Comparison of ENCODE assay signal across 1 cellular context in the genomic region with DNA sequence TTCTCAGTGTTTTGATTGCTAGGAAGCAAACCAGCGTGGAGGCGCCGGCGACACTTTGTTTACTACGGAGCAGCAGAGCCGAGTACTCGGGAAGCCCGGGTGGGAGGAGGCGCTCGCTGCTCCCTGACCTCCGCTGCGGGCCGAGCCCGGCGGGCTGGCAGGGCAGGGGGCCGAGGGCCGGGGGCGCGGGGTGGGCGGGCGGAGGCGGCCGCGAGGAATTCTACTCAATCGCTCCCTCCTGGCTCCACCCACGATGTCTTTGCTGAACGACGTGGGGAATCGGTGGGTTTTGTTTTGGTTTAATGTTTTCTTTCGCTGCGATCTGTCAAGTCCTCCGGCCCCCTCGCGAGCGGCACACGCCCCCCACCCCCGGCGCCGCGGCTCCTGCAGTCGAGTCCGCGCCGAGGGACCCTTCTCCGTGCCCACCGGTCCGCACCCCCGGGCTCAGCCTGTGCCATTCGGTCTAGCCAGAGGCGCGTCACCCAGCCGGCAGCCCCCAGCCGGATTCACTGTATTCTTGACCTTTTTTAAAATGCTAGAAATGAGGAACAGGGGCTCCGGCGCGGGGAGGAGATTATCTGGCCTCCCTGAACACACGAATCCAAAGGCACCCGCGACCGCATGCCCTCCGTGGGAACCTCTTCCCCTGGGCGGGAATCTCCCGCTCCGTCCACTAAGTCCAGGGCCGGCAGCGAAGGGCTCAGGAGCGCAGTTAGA.
TF ChIP-seq lines count a peak whose summit lies in the region.

No MANE protein-coding gene starts in this region.

TF ChIP-seq in HepG2, 621 proteins besides CTCF, POLR2A, EP300 and RAD21 (continued from another document and continues in another):
- no peak for TF ChIP-seq SP1 (IDR thresholded peaks at IDR 0.05)
- TF ChIP-seq SP1 (CRISPR knock-in tag; IDR thresholded peaks at IDR 0.05): no peak; the same call in 1 of the 2 replicates
- TF ChIP-seq, protein P1, sequence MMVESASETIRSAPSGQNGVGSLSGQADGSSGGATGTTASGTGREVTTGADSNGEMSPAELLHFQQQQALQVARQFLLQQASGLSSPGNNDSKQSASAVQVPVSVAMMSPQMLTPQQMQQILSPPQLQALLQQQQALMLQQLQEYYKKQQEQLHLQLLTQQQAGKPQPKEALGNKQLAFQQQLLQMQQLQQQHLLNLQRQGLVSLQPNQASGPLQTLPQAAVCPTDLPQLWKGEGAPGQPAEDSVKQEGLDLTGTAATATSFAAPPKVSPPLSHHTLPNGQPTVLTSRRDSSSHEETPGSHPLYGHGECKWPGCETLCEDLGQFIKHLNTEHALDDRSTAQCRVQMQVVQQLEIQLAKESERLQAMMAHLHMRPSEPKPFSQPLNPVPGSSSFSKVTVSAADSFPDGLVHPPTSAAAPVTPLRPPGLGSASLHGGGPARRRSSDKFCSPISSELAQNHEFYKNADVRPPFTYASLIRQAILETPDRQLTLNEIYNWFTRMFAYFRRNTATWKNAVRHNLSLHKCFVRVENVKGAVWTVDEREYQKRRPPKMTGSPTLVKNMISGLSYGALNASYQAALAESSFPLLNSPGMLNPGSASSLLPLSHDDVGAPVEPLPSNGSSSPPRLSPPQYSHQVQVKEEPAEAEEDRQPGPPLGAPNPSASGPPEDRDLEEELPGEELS (CRISPR knock-in tag; IDR thresholded peaks at IDR 0.05): 0 out of 2 replicates have a peak, but pooled peaks have one; percentile 16
- no peak for TF ChIP-seq ZNF251 (CRISPR knock-in tag; IDR thresholded peaks at IDR 0.05)
- TF ChIP-seq LCORL (IDR thresholded peaks at IDR 0.05): no peak
- TF ChIP-seq LCORL (CRISPR knock-in tag; IDR thresholded peaks at IDR 0.05): no peak
- TF ChIP-seq ELF3 (CRISPR knock-in tag; IDR thresholded peaks at IDR 0.05): no peak
- no peak for TF ChIP-seq ZNF749 (CRISPR knock-in tag; IDR thresholded peaks at IDR 0.05; ENCODE audit: borderline replicate concordance)
- TF ChIP-seq HMGXB3 (CRISPR knock-in tag; IDR thresholded peaks at IDR 0.05; ENCODE audit: borderline replicate concordance): no peak
- TF ChIP-seq ATF7-NPFF (CRISPR knock-in tag; IDR thresholded peaks at IDR 0.05; ENCODE audit: low read depth): no peak
- 0 out of 2 replicates have a peak, but pooled peaks have one; percentile 30 for TF ChIP-seq ZFAT (CRISPR knock-in tag; conservative IDR thresholded peaks at IDR 0.05)
- TF ChIP-seq MEF2D (CRISPR knock-in tag; IDR thresholded peaks at IDR 0.05): no peak
- TF ChIP-seq ZNF484 (CRISPR knock-in tag; IDR thresholded peaks at IDR 0.05; ENCODE audit: borderline replicate concordance, low read depth): no peak
- no peak for TF ChIP-seq CCDC6 (CRISPR knock-in tag; IDR thresholded peaks at IDR 0.05)
- TF ChIP-seq FOXJ3 (CRISPR knock-in tag; IDR thresholded peaks at IDR 0.05; ENCODE audit: borderline replicate concordance): no peak
- no peak for TF ChIP-seq MAFG (CRISPR knock-in tag; IDR thresholded peaks at IDR 0.05)
- TF ChIP-seq SIN3A (IDR thresholded peaks at IDR 0.05; ENCODE audit: borderline replicate concordance, low read depth, low read length): peak; percentile 32; the same call in 1 of the 2 replicates
- no peak for TF ChIP-seq KDM1A (CRISPR knock-in tag; IDR thresholded peaks at IDR 0.05)
- TF ChIP-seq RARG (CRISPR knock-in tag; IDR thresholded peaks at IDR 0.05; ENCODE audit: low read depth): no peak
- no peak for TF ChIP-seq ZNF780A (CRISPR knock-in tag; IDR thresholded peaks at IDR 0.05)
- no peak for TF ChIP-seq ZNF562 (CRISPR knock-in tag; IDR thresholded peaks at IDR 0.05; ENCODE audit: borderline replicate concordance)
- no peak for TF ChIP-seq KDM6A (CRISPR knock-in tag; IDR thresholded peaks at IDR 0.05; ENCODE audit: low read depth)
- no peak for TF ChIP-seq SMAD3 (CRISPR knock-in tag; IDR thresholded peaks at IDR 0.05)
- TF ChIP-seq BORCS8-MEF2B (CRISPR knock-in tag; IDR thresholded peaks at IDR 0.05): no peak
- TF ChIP-seq, protein P2, sequence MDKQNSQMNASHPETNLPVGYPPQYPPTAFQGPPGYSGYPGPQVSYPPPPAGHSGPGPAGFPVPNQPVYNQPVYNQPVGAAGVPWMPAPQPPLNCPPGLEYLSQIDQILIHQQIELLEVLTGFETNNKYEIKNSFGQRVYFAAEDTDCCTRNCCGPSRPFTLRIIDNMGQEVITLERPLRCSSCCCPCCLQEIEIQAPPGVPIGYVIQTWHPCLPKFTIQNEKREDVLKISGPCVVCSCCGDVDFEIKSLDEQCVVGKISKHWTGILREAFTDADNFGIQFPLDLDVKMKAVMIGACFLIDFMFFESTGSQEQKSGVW (CRISPR knock-in tag; IDR thresholded peaks at IDR 0.05; ENCODE audit: borderline replicate concordance): no peak
- no peak for TF ChIP-seq ZNF891 (CRISPR knock-in tag; IDR thresholded peaks at IDR 0.05)
- no peak for TF ChIP-seq SSRP1 (CRISPR knock-in tag; IDR thresholded peaks at IDR 0.05)
- no peak for TF ChIP-seq ZNF235 (CRISPR knock-in tag; IDR thresholded peaks at IDR 0.05; ENCODE audit: borderline replicate concordance)
- TF ChIP-seq RAD51 (IDR thresholded peaks at IDR 0.05; ENCODE audit: borderline replicate concordance): no peak
- no peak for TF ChIP-seq ZNF660 (CRISPR knock-in tag; IDR thresholded peaks at IDR 0.05; ENCODE audit: borderline replicate concordance, low read depth)
- TF ChIP-seq GATA4 (IDR thresholded peaks at IDR 0.05; ENCODE audit: borderline replicate concordance, low read depth): no peak
- peak; percentile 46; the same call in 1 of the 2 replicates for TF ChIP-seq GATAD2A (CRISPR knock-in tag; IDR thresholded peaks at IDR 0.05)
- no peak for TF ChIP-seq GPN1 (CRISPR knock-in tag; IDR thresholded peaks at IDR 0.05; ENCODE audit: borderline replicate concordance)
- TF ChIP-seq SATB2 (CRISPR knock-in tag; IDR thresholded peaks at IDR 0.05): no peak
- TF ChIP-seq ATF4 (CRISPR knock-in tag; IDR thresholded peaks at IDR 0.05): no peak
- TF ChIP-seq ZNF784 (CRISPR knock-in tag; IDR thresholded peaks at IDR 0.05; ENCODE audit: borderline replicate concordance): no peak
- TF ChIP-seq ZNF576 (CRISPR knock-in tag; IDR thresholded peaks at IDR 0.05): no peak
- TF ChIP-seq JUNB (CRISPR knock-in tag; IDR thresholded peaks at IDR 0.05; ENCODE audit: borderline replicate concordance): no peak
- no peak for TF ChIP-seq ARHGAP35 (CRISPR knock-in tag; IDR thresholded peaks at IDR 0.05; ENCODE audit: borderline replicate concordance)
- no peak for TF ChIP-seq ZNF460 (CRISPR knock-in tag; IDR thresholded peaks at IDR 0.05; ENCODE audit: borderline replicate concordance)
- 0 out of 2 replicates have a peak, but pooled peaks have one; percentile 39 for TF ChIP-seq HNRNPL (IDR thresholded peaks at IDR 0.05; ENCODE audit: low read depth, low read length)
- TF ChIP-seq FOXO1 (CRISPR knock-in tag; IDR thresholded peaks at IDR 0.05): peak; percentile 13; the same call in 1 of the 2 replicates
- no peak for TF ChIP-seq ZNF781 (CRISPR knock-in tag; IDR thresholded peaks at IDR 0.05; ENCODE audit: borderline replicate concordance, not compliant biosample characterization)
- TF ChIP-seq ZNF670 (CRISPR knock-in tag; IDR thresholded peaks at IDR 0.05; ENCODE audit: borderline replicate concordance): no peak
- no peak for TF ChIP-seq YY1 (IDR thresholded peaks at IDR 0.05; ENCODE audit: insufficient read depth, insufficient replicate concordance, low read depth, low read length)
- TF ChIP-seq KLF11 (CRISPR knock-in tag; IDR thresholded peaks at IDR 0.05): no peak
- TF ChIP-seq ZNF451 (CRISPR knock-in tag; IDR thresholded peaks at IDR 0.05): no peak
- TF ChIP-seq POGK (CRISPR knock-in tag; conservative IDR thresholded peaks at IDR 0.05): no peak
- no peak for TF ChIP-seq DBP (CRISPR knock-in tag; IDR thresholded peaks at IDR 0.05; ENCODE audit: not compliant biosample characterization)
- TF ChIP-seq U2AF2 (IDR thresholded peaks at IDR 0.05; ENCODE audit: low read depth, low read length): no peak
- TF ChIP-seq ZNF547 (CRISPR knock-in tag; IDR thresholded peaks at IDR 0.05): no peak
- TF ChIP-seq ZNF558 (CRISPR knock-in tag; IDR thresholded peaks at IDR 0.05; ENCODE audit: borderline replicate concordance): no peak
- no peak for TF ChIP-seq ZBTB3 (CRISPR knock-in tag; IDR thresholded peaks at IDR 0.05; ENCODE audit: borderline replicate concordance, low read depth)
- 0 out of 2 replicates have a peak, but pooled peaks have one; percentile 2 for TF ChIP-seq ZNF574 (CRISPR knock-in tag; IDR thresholded peaks at IDR 0.05)
